ENCODE assay signal across 10 cellular contexts in genomic region chrX:118420462-118420861, GRCh38.
DNase-seq lines count a peak whose midpoint lies in the region; ATAC-seq, FAIRE-seq and TF ChIP-seq lines count a peak whose summit lies in the region.
"Had no signal": no experiment of that assay in that cellular context is flagged by ENCODE, and none has a peak within 500 bp of the region (broad histone marks: within the 10 kb centered on the region; RNA-seq: fewer than 3 reads in every experiment).

No MANE protein-coding gene starts in this region.

- no peaks in the 10 kb centered on the region for H3K9me3 ChIP-seq in suprapubic skin

- no peak for TF ChIP-seq EP300 in suprapubic skin (IDR thresholded peaks at IDR 0.05)

- no peaks in the 10 kb centered on the region for H3K9me3 Mint-ChIP-seq in activated CD8-positive, alpha-beta memory T cell treated with anti-CD3 and anti-CD28 coated beads, Interleukin-2, amount 10 ng/mL, durations not matched to agents 7 days and 5 days (ENCODE audit: low read depth)
- H3K9me3 Mint-ChIP-seq in stimulated activated naive CD8-positive, alpha-beta T cell treated with anti-CD3 and anti-CD28 coated beads, Interleukin-15, amount 100 ng/mL, for 72 hours, result no peaks in the 10 kb centered on the region
- H3K9me3 Mint-ChIP-seq: CD4-positive, alpha-beta memory T cell had no signal

- peaks cover 17% of the 10 kb centered on the region for H3K36me3 Mint-ChIP-seq in activated CD8-positive, alpha-beta memory T cell treated with anti-CD3 and anti-CD28 coated beads, Interleukin-2, amount 10 ng/mL, durations not matched to agents 7 days and 5 days

- no peak overlapping the region for H3K27ac Mint-ChIP-seq in activated CD8-positive, alpha-beta memory T cell treated with anti-CD3 and anti-CD28 coated beads, Interleukin-2, amount 10 ng/mL, durations not matched to agents 7 days and 5 days
- peak overlapping the region in 1 of 2 donors; percentile 23 for H3K27ac Mint-ChIP-seq in stimulated activated naive CD8-positive, alpha-beta T cell treated with anti-CD3 and anti-CD28 coated beads, Interleukin-15, amount 100 ng/mL, for 72 hours

- no peaks in the 10 kb centered on the region for H3K27me3 ChIP-seq in suprapubic skin

- H3K4me1 ChIP-seq in suprapubic skin, result no peaks in the 10 kb centered on the region

- ATAC-seq in activated CD8-positive, alpha-beta memory T cell treated with anti-CD3 and anti-CD28 coated beads, Interleukin-2, amount 10 ng/mL, durations not matched to agents 7 days and 5 days, result peak; percentile 36
- peak; percentile 42 for ATAC-seq in HG03565 (IDR thresholded peaks at IDR 0.05; ENCODE audit: unreplicated experiment)
- peak; percentile 46 for ATAC-seq in stimulated activated naive CD8-positive, alpha-beta T cell treated with anti-CD3 and anti-CD28 coated beads, Interleukin-15, amount 100 ng/mL, for 72 hours

- H3K27ac ChIP-seq in suprapubic skin, result no peak overlapping the region

- TF ChIP-seq CTCF in epithelial cell of esophagus (IDR thresholded peaks at IDR 0.05; ENCODE audit: insufficient read depth, low read depth, low read length, missing control alignments) (no peak), suprapubic skin (IDR thresholded peaks at IDR 0.05) (no peak), D721Med (IDR thresholded peaks at IDR 0.05; ENCODE audit: insufficient read depth, missing control alignments) (no peak)

- H3K27me3 Mint-ChIP-seq in activated CD8-positive, alpha-beta memory T cell treated with anti-CD3 and anti-CD28 coated beads, Interleukin-2, amount 10 ng/mL, durations not matched to agents 7 days and 5 days, result no peaks in the 10 kb centered on the region
- no peaks in the 10 kb centered on the region for H3K27me3 Mint-ChIP-seq in stimulated activated naive CD8-positive, alpha-beta T cell treated with anti-CD3 and anti-CD28 coated beads, Interleukin-15, amount 100 ng/mL, for 72 hours
- H3K27me3 Mint-ChIP-seq: CD4-positive, alpha-beta memory T cell had no signal

- DNase-seq in activated CD8-positive, alpha-beta memory T cell treated with anti-CD3 and anti-CD28 coated beads, Interleukin-2, amount 10 ng/mL, durations not matched to agents 7 days and 5 days, result no peak
- DNase-seq in activated CD8-positive, alpha-beta memory T cell treated with anti-CD3 and anti-CD28 coated beads, Interleukin-2, amount 50 U/mL, for 48 hours, result no peak
- DNase-seq in epithelial cell of esophagus (ENCODE audit: low read depth) (peak; percentile 11), MV-4-11 (lab: John Stamatoyannopoulos, UW) (no peak), suprapubic skin (ENCODE audit: low spot score in 2 of 2) (no peak), D721Med (ENCODE audit: insufficient read length, low spot score) (no peak)
- no peak for DNase-seq in stimulated activated naive CD8-positive, alpha-beta T cell treated with anti-CD3 and anti-CD28 coated beads, Interleukin-15, amount 100 ng/mL, for 72 hours

- H3K4me3 ChIP-seq in epithelial cell of esophagus (ENCODE audit: low read length), result no peak overlapping the region
- H3K4me3 ChIP-seq in suprapubic skin, result no peak overlapping the region

- H3K4me3 Mint-ChIP-seq in activated CD8-positive, alpha-beta memory T cell treated with anti-CD3 and anti-CD28 coated beads, Interleukin-2, amount 10 ng/mL, durations not matched to agents 7 days and 5 days, result no peak overlapping the region
- no peak overlapping the region for H3K4me3 Mint-ChIP-seq in stimulated activated naive CD8-positive, alpha-beta T cell treated with anti-CD3 and anti-CD28 coated beads, Interleukin-15, amount 100 ng/mL, for 72 hours

- peaks cover 4% of the 10 kb centered on the region for H3K36me3 ChIP-seq in suprapubic skin

- FAIRE-seq in D721Med (lab: Jason Lieb, UNC), result no peak
- FAIRE-seq: keratinocyte had no signal

- WGBS in suprapubic skin, result 51% methylated on average over 5 of the region's 5 CpGs

- peaks cover 15% of the 10 kb centered on the region for H3K4me1 Mint-ChIP-seq in activated CD8-positive, alpha-beta memory T cell treated with anti-CD3 and anti-CD28 coated beads, Interleukin-2, amount 10 ng/mL, durations not matched to agents 7 days and 5 days
- peaks cover 19% of the 10 kb centered on the region for H3K4me1 Mint-ChIP-seq in stimulated activated naive CD8-positive, alpha-beta T cell treated with anti-CD3 and anti-CD28 coated beads, Interleukin-15, amount 100 ng/mL, for 72 hours

- CTCF ChIA-PET in activated CD8-positive, alpha-beta memory T cell treated with anti-CD3 and anti-CD28 coated beads, Interleukin-2, amount 10 ng/mL, durations not matched to agents 7 days and 5 days (lab: Charles Lee), result no interaction called here

- no peak for TF ChIP-seq POLR2A in suprapubic skin (IDR thresholded peaks at IDR 0.05)
